Comparison of ENCODE assay signal across 1 cellular context in genomic region chr9:127915325-127915752, GRCh38.
TF ChIP-seq lines count a peak whose summit lies in the region.

No MANE protein-coding gene starts in this region.

TF ChIP-seq in endothelial cell of umbilical vein, 7 proteins besides CTCF, POLR2A, EP300 and RAD21:
- TF ChIP-seq GATA2 (IDR thresholded peaks at IDR 0.05; ENCODE audit: insufficient read depth, insufficient read length, low read depth, low read length) (no peak), JUN (IDR thresholded peaks at IDR 0.05; ENCODE audit: borderline replicate concordance, insufficient read depth, insufficient read length, low read depth) (no peak), EZH2 (IDR thresholded peaks at IDR 0.05; ENCODE audit: borderline replicate concordance, low read depth, low read length, severe bottlenecking) (no peak), POLR2AphosphoS5 (IDR thresholded peaks at IDR 0.05; ENCODE audit: insufficient read depth, low read depth, low read length) (no peak), MYC (IDR thresholded peaks at IDR 0.05; ENCODE audit: low read depth, low read length) (no peak), FOS (IDR thresholded peaks at IDR 0.05; ENCODE audit: borderline replicate concordance, insufficient read depth, low read length) (no peak)
- TF ChIP-seq, protein P1, sequence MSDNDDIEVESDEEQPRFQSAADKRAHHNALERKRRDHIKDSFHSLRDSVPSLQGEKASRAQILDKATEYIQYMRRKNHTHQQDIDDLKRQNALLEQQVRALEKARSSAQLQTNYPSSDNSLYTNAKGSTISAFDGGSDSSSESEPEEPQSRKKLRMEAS (IDR thresholded peaks at IDR 0.05; ENCODE audit: insufficient read depth, insufficient read length), result no peak
